19 cellular contexts compared by ENCODE assay signal in the genomic region with DNA sequence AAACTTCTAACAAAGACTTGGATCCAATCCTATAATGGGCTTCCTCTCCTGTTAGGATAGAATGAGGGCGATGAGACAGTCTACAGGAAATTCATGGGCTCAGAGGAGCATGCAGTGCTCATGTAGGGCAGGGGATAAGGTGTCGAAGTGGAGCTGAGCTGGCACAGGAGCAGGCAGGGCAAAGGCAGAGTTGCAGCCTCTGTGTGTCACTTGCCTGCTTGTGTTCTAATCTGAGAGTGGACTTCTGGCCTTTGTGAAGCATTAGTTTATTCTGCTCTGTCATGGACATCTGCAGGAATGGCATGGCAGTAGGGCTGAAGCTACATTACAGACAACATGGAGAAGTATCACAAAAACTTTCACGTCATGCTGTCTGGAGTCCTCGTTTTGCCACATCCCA. TPM values are rescaled to one million over a fixed set of nuclear protein-coding genes. Genes with fewer than 3 reads are reported as not detected.
A peak's percentile ranks its signal among the peaks of the same experiment; 100 is the strongest.
DNase-seq lines count a peak whose midpoint lies in the region; ATAC-seq and TF ChIP-seq lines count a peak whose summit lies in the region.
"Had no signal": no experiment of that assay in that cellular context is flagged by ENCODE, and none has a peak within 500 bp of the region (broad histone marks: within the 10 kb centered on the region; RNA-seq: fewer than 3 reads in every experiment).

No MANE protein-coding gene starts in this region.

- H3K9ac ChIP-seq in H9 (ENCODE audit: extremely low read depth, insufficient read length, low read length), result no peak overlapping the region
- H3K9ac ChIP-seq: BLaER1 treated with 17β-estradiol and CSF1 and Interleukin-3, amounts not matched to agents 10 nM and 100 nM had no signal

- H2BK5ac ChIP-seq in H9 (ENCODE audit: insufficient read length, low read length), result no peak overlapping the region

- ATAC-seq in left lobe of liver, result peak; percentile 79
- ATAC-seq in right lobe of liver, result peak; percentile 47 to 81 (median 68)
- ATAC-seq in left lung, result no peak
- ATAC-seq in body of pancreas, result no peak
- ATAC-seq: A549; CD8-positive, alpha-beta T cell had no signal

- no peaks in the 10 kb centered on the region for H3K79me2 ChIP-seq in H9 (ENCODE audit: insufficient read depth, low read length)

- H2BK12ac ChIP-seq in H9 (ENCODE audit: insufficient read length, low read depth, low read length), result no peak overlapping the region

- no peak overlapping the region for H3K56ac ChIP-seq in H9 (ENCODE audit: insufficient read length, low read depth, low read length)

- DNase-seq in H9, result no peak
- DNase-seq in left lobe of liver (ENCODE audit: low spot score), result peak; percentile 52
- peak in 2 of 3 donors; percentile 21 to 51 for DNase-seq in right lobe of liver
- DNase-seq in left lung, result no peak
- no peak for DNase-seq in body of pancreas
- no peak for DNase-seq in mucosa of gallbladder (ENCODE audit: low spot score)
- DNase-seq: AML-193; Caco-2; Calu3; CD4-positive, alpha-beta T cell; CD8-positive, alpha-beta T cell; DMS79 treated with DMSO at 0.1 percent for 48 hours; GF-D8 had no signal

- no peaks in the 10 kb centered on the region for H3K36me3 ChIP-seq in right lobe of liver
- H3K36me3 ChIP-seq in left lung, result no peaks in the 10 kb centered on the region
- no peaks in the 10 kb centered on the region for H3K36me3 ChIP-seq in body of pancreas (replicated peaks in 1 of 2; ENCODE audit: insufficient read depth in 1 of 2, low read depth in 2 of 2)
- H3K36me3 ChIP-seq: BLaER1 treated with 17β-estradiol and CSF1 and Interleukin-3, amounts not matched to agents 10 nM and 100 nM had no signal

- H4K91ac ChIP-seq in H9 (ENCODE audit: insufficient read length, low read depth, low read length), result no peak overlapping the region

- H3K4me2 ChIP-seq in H9 (ENCODE audit: insufficient read depth, insufficient read length, low read length), result no peak overlapping the region
- H3K4me2 ChIP-seq: A549; BLaER1 treated with 17β-estradiol and CSF1 and Interleukin-3, amounts not matched to agents 10 nM and 100 nM had no signal

- H3K79me1 ChIP-seq in H9 (ENCODE audit: insufficient read depth, low read depth, low read length, poor library complexity, severe bottlenecking), result no peaks in the 10 kb centered on the region

- 0 out of 7 replicates have a peak overlapping the region, but pooled peaks of 1 of the 3 experiments have one; percentile 14 for H3K27ac Mint-ChIP-seq in H9
- H3K27ac Mint-ChIP-seq: B cell; CD4-positive, alpha-beta T cell; CD8-positive, alpha-beta T cell had no signal

- no peak for TF ChIP-seq POLR2A in right lobe of liver (IDR thresholded peaks at IDR 0.05)
- TF ChIP-seq POLR2A in body of pancreas (IDR thresholded peaks at IDR 0.05), result no peak

- H3K4me1 ChIP-seq in H9 (ENCODE audit: insufficient read depth, low read length), result no peaks in the 10 kb centered on the region
- H3K4me1 ChIP-seq in right lobe of liver, result peaks cover 0 to 8% (median 0%) of the 10 kb centered on the region in 4 donors
- H3K4me1 ChIP-seq in left lung, result no peaks in the 10 kb centered on the region
- no peaks in the 10 kb centered on the region for H3K4me1 ChIP-seq in body of pancreas
- H3K4me1 ChIP-seq: A549, Caco-2 had no signal

- H3K4me3 ChIP-seq in right lobe of liver (no peak overlapping the region), left lung (no peak overlapping the region), body of pancreas (no peak overlapping the region)
- H3K4me3 ChIP-seq: A549; BLaER1 treated with 17β-estradiol and CSF1 and Interleukin-3, amounts not matched to agents 10 nM and 100 nM had no signal

- H3K27me3 Mint-ChIP-seq in H9 (ENCODE audit: low read depth), result no peaks in the 10 kb centered on the region
- H3K27me3 Mint-ChIP-seq: B cell; CD4-positive, alpha-beta T cell had no signal

- peaks cover 11 to 12% of the 10 kb centered on the region in 2 experiments for H3K4me1 Mint-ChIP-seq in H9
- H3K4me1 Mint-ChIP-seq: B cell had no signal

- H3K9me3 Mint-ChIP-seq in H9, result no peaks in the 10 kb centered on the region
- H3K9me3 Mint-ChIP-seq: CD4-positive, alpha-beta T cell; CD8-positive, alpha-beta T cell had no signal

- no peak for TF ChIP-seq CTCF in H9 (conservative IDR thresholded peaks at IDR 0.05)
- no peak for TF ChIP-seq CTCF in right lobe of liver (IDR thresholded peaks at IDR 0.05)
- TF ChIP-seq CTCF in left lung (IDR thresholded peaks at IDR 0.05), result no peak
- no peak for TF ChIP-seq CTCF in body of pancreas (IDR thresholded peaks at IDR 0.05)

- H3K14ac ChIP-seq in H9 (ENCODE audit: insufficient read depth, low read length), result no peak overlapping the region; the same call in none of the 2 replicates

- H2BK120ac ChIP-seq in H9 (ENCODE audit: low read depth, low read length, poor library complexity, severe bottlenecking), result no peak overlapping the region

- H3K27me3 ChIP-seq in H9 (ENCODE audit: insufficient read depth, low read length) (no peaks in the 10 kb centered on the region), right lobe of liver (no peaks in the 10 kb centered on the region), left lung (no peaks in the 10 kb centered on the region), body of pancreas (no peaks in the 10 kb centered on the region)
- H3K27me3 ChIP-seq: BLaER1 treated with 17β-estradiol and CSF1 and Interleukin-3, amounts not matched to agents 10 nM and 100 nM had no signal

- H4K5ac ChIP-seq in H9 (ENCODE audit: insufficient read length, low read depth, low read length), result no peak overlapping the region

- H2BK15ac ChIP-seq in H9 (ENCODE audit: low read depth, low read length), result no peak overlapping the region

- no peaks in the 10 kb centered on the region for H3K9me3 ChIP-seq in H9 (ENCODE audit: control insufficient read depth, low read depth, low read length)
- H3K9me3 ChIP-seq in right lobe of liver, result no peaks in the 10 kb centered on the region
- H3K9me3 ChIP-seq in left lung, result no peaks in the 10 kb centered on the region
- H3K9me3 ChIP-seq in body of pancreas, result no peaks in the 10 kb centered on the region
- H3K9me3 ChIP-seq: A549; BLaER1 treated with 17β-estradiol and CSF1 and Interleukin-3, amounts not matched to agents 10 nM and 100 nM; Caco-2 had no signal

- intact Hi-C loops in right lobe of liver (cut with DNase I) (no loop called here), left lung (cut with DNase I) (no loop called here), body of pancreas (cut with DNase I) (no loop called here)

- no CpG with 5 or more reads among the region's 4 CpGs for WGBS in H9 (ENCODE audit: extremely low coverage, insufficient read length, low lambda C conversion rate)
- 69% methylated on average over 4 of the region's 4 CpGs for WGBS in right lobe of liver (ENCODE audit: insufficient coverage, low coverage, low lambda C conversion rate, missing lambda C conversion rate)
- WGBS in body of pancreas, 2 donors, result 56 to 65% methylated on average over 4 of the region's 4 CpGs

- no peak overlapping the region for H3K27ac ChIP-seq in H9 (ENCODE audit: insufficient read length, low read depth, low read length)
- no peak overlapping the region for H3K27ac ChIP-seq in right lobe of liver
- no peak overlapping the region for H3K27ac ChIP-seq in left lung
- H3K27ac ChIP-seq in body of pancreas, result no peak overlapping the region
- H3K27ac ChIP-seq: 22Rv1; A549; BLaER1 treated with 17β-estradiol and CSF1 and Interleukin-3, amounts not matched to agents 10 nM and 100 nM; C4-2B had no signal

- H2AK5ac ChIP-seq in H9 (ENCODE audit: insufficient read length, low read length), result no peak overlapping the region

- H3T11ph ChIP-seq in H9 (ENCODE audit: low read length), result no peak overlapping the region

- H2BK20ac ChIP-seq in H9 (ENCODE audit: low read depth, low read length, poor library complexity, severe bottlenecking), result no peak overlapping the region

- H4K20me1 ChIP-seq in H9 (ENCODE audit: control insufficient read depth, insufficient read depth, insufficient read length), result no peaks in the 10 kb centered on the region
- H4K20me1 ChIP-seq: BLaER1 treated with 17β-estradiol and CSF1 and Interleukin-3, amounts not matched to agents 10 nM and 100 nM had no signal

- H3K18ac ChIP-seq in H9 (ENCODE audit: insufficient read length, low read depth, low read length), result no peak overlapping the region

- no peak overlapping the region for H3K4me3 Mint-ChIP-seq in H9
- H3K4me3 Mint-ChIP-seq: B cell; CD4-positive, alpha-beta T cell; CD8-positive, alpha-beta T cell had no signal

- peak overlapping the region; percentile 87 for H3K23ac ChIP-seq in H9 (ENCODE audit: insufficient read length, low read depth, low read length)

- no peak overlapping the region for H4K8ac ChIP-seq in H9 (replicated peaks; ENCODE audit: insufficient read length, low read depth, low read length)

- no peaks in the 10 kb centered on the region for H3K23me2 ChIP-seq in H9 (ENCODE audit: insufficient read length, low read depth, low read length, poor library complexity, severe bottlenecking)

- H2AFZ ChIP-seq in H9 (ENCODE audit: low read length), result no peak overlapping the region

- no peak overlapping the region for H3K4ac ChIP-seq in H9 (ENCODE audit: low read depth, low read length)

- H3K36me3 Mint-ChIP-seq in H9 (ENCODE audit: insufficient read depth in 1 of 3, low read depth in 3 of 3), result no peaks in the 10 kb centered on the region
- H3K36me3 Mint-ChIP-seq: CD8-positive, alpha-beta T cell had no signal

RNA-seq across cellular contexts. Expression of gene LHX8, which starts 32.6 kb away (rescaled TPM):
- total RNA-seq in H9 (2021) (not detected in 2 replicates), left lobe of liver (not detected), right lobe of liver (not detected), left lung (not detected), body of pancreas (not detected), mucosa of gallbladder (0.83 TPM)
- total RNA-seq: A172; B cell; Caco-2; Calu3; CD4-positive, alpha-beta T cell; CD8-positive, alpha-beta T cell had no signal

Comparison
In these comparisons a context has a peak if more than half of its experiments do, and no peak if none do; other contexts are left out.
1. DNase-seq: peak in left lobe of liver (single experiment) and right lobe of liver (2 of 3); none in H9 (single experiment), left lung (0 of 2), body of pancreas (0 of 4) and mucosa of gallbladder (single experiment).
2. ATAC-seq: peak in left lobe of liver (single experiment) and right lobe of liver (4 of 4); none in left lung (single experiment) and body of pancreas (single experiment).